Comparison of ENCODE assay signal across 23 cellular contexts in genomic region chr6:169368200-169368599, GRCh38.
A peak's percentile ranks its signal among the peaks of the same experiment; 100 is the strongest.
DNase-seq lines count a peak whose midpoint lies in the region; ATAC-seq and TF ChIP-seq lines count a peak whose summit lies in the region.
"Had no signal": no experiment of that assay in that cellular context is flagged by ENCODE, and none has a peak within 500 bp of the region (broad histone marks: within the 10 kb centered on the region; RNA-seq: fewer than 3 reads in every experiment).

No MANE protein-coding gene starts in this region.

- H3K79me2 ChIP-seq in mammary epithelial cell (ENCODE audit: insufficient read depth, low read length): no peaks in the 10 kb centered on the region

- WGBS in neuronal stem cell (ENCODE audit: extremely low coverage in 2 of 2, insufficient read length in 2 of 2, insufficient replicate concordance in 1 of 2), 2 donors: no CpG with 5 or more reads among the region's 11 CpGs
- 96% methylated on average over 10 of the region's 11 CpGs for WGBS in mammary epithelial cell (ENCODE audit: low coverage, missing lambda C conversion rate)

- no peak overlapping the region for H3K4me3 ChIP-seq in HEK293 (ENCODE audit: low read depth, low read length)
- no peak overlapping the region for H3K4me3 ChIP-seq in neuronal stem cell (ENCODE audit: low read length in 2 of 2)
- no peak overlapping the region for H3K4me3 ChIP-seq in mammary epithelial cell (replicated peaks in 1 of 3; ENCODE audit: insufficient read depth in 1 of 3, low read depth in 2 of 3, low read length in 3 of 3)
- H3K4me3 ChIP-seq: A549; BLaER1 treated with 17β-estradiol and CSF1 and Interleukin-3, amounts not matched to agents 10 nM and 100 nM; GM12878 had no signal

- peaks cover 8% of the 10 kb centered on the region for H3K9me3 Mint-ChIP-seq in nephron progenitor cell
- peaks cover 0 to 5% of the 10 kb centered on the region in 2 donors for H3K9me3 Mint-ChIP-seq in stimulated activated naive CD8-positive, alpha-beta T cell treated with anti-CD3 and anti-CD28 coated beads, Interleukin-15, amount 100 ng/mL, for 72 hours
- H3K9me3 Mint-ChIP-seq: CD4-positive, alpha-beta T cell; CD8-positive, alpha-beta T cell had no signal

- H3K27ac ChIP-seq in HEK293 (ENCODE audit: extremely low read depth, low read depth, low read length): no peak overlapping the region
- no peak overlapping the region for H3K27ac ChIP-seq in neuronal stem cell (replicated peaks; ENCODE audit: low read length)
- no peak overlapping the region for H3K27ac ChIP-seq in mammary epithelial cell (ENCODE audit: insufficient read depth, low read depth, low read length)
- H3K27ac ChIP-seq: 22Rv1; A549; BLaER1 treated with 17β-estradiol and CSF1 and Interleukin-3, amounts not matched to agents 10 nM and 100 nM; C4-2B had no signal

- H4K20me1 ChIP-seq in mammary epithelial cell (ENCODE audit: insufficient read depth, low read length): no peaks in the 10 kb centered on the region
- H4K20me1 ChIP-seq: BLaER1 treated with 17β-estradiol and CSF1 and Interleukin-3, amounts not matched to agents 10 nM and 100 nM had no signal

- no peaks in the 10 kb centered on the region for H3K36me3 Mint-ChIP-seq in nephron progenitor cell (ENCODE audit: low read depth)
- H3K36me3 Mint-ChIP-seq: CD8-positive, alpha-beta T cell had no signal

- DNase-seq in nephron progenitor cell (no peak), neuronal stem cell (ENCODE audit: low spot score) (no peak), mammary epithelial cell (no peak), amygdala (lab: John Stamatoyannopoulos, UW) (no peak)
- DNase-seq in stimulated activated naive CD8-positive, alpha-beta T cell treated with anti-CD3 and anti-CD28 coated beads, Interleukin-15, amount 100 ng/mL, for 72 hours: no peak
- DNase-seq: AML-193; CD4-positive, alpha-beta T cell; CD8-positive, alpha-beta T cell; COR-L47; DMS 273 treated with DMSO at 0.1 percent for 48 hours; DMS153; DMS53; DMS79; DND-41; EL; GDM1 had no signal

- dilution Hi-C loops in mammary epithelial cell (cut with HindIII; ENCODE audit: low sequenced_read_pairs): no loop called here

- H3K14ac ChIP-seq in neuronal stem cell (ENCODE audit: low read length): no peak overlapping the region

- CTCF ChIA-PET in HEK293 (lab: Yijun Ruan, JAX) (no interaction called here), mammary epithelial cell (lab: Charles Lee; ENCODE audit: low non-redundant PET) (no interaction called here)

- no peak overlapping the region for H2BK5ac ChIP-seq in neuronal stem cell (ENCODE audit: low read length)

- no peak overlapping the region for H3K18ac ChIP-seq in neuronal stem cell (ENCODE audit: low read length)

- POLR2A ChIA-PET in HEK293 (lab: Yijun Ruan, JAX): no interaction called here

- in situ Hi-C loops in mammary epithelial cell (cut with MboI; ENCODE audit: low sequenced_read_pairs in 2 of 2): no loop called here

- H4K8ac ChIP-seq in neuronal stem cell (ENCODE audit: low read depth, low read length): no peak overlapping the region

- no peak overlapping the region for H3K23ac ChIP-seq in neuronal stem cell (ENCODE audit: low read depth, low read length, poor library complexity)

- H3K27me3 ChIP-seq in neuronal stem cell (ENCODE audit: control insufficient read depth in 3 of 3, insufficient read depth in 3 of 3, low read depth in 1 of 3, low read length in 3 of 3) (no peaks in the 10 kb centered on the region), mammary epithelial cell (ENCODE audit: insufficient read depth, low read length) (no peaks in the 10 kb centered on the region)
- H3K27me3 ChIP-seq: BLaER1 treated with 17β-estradiol and CSF1 and Interleukin-3, amounts not matched to agents 10 nM and 100 nM had no signal

- H3K36me3 ChIP-seq in HEK293 (ENCODE audit: control insufficient read depth in 2 of 2, insufficient read depth in 1 of 2, low read length in 2 of 2) (no peaks in the 10 kb centered on the region), neuronal stem cell (replicated peaks in 1 of 2; ENCODE audit: control insufficient read depth in 2 of 2, insufficient read depth in 2 of 2, low read length in 2 of 2) (no peaks in the 10 kb centered on the region), mammary epithelial cell (ENCODE audit: insufficient read depth, low read length) (no peaks in the 10 kb centered on the region)
- H3K36me3 ChIP-seq: BLaER1 treated with 17β-estradiol and CSF1 and Interleukin-3, amounts not matched to agents 10 nM and 100 nM had no signal

- H3K4me2 ChIP-seq in neuronal stem cell (ENCODE audit: insufficient read depth, low read length, poor library complexity, severe bottlenecking) (no peak overlapping the region), mammary epithelial cell (ENCODE audit: insufficient read depth, low read depth, low read length) (no peak overlapping the region)
- H3K4me2 ChIP-seq: A549 had no signal

- H2AFZ ChIP-seq in neuronal stem cell (ENCODE audit: low read length): no peak overlapping the region
- no peak overlapping the region for H2AFZ ChIP-seq in mammary epithelial cell (ENCODE audit: low read depth, low read length)

- H3K9me3 ChIP-seq in HEK293 (ENCODE audit: control insufficient read depth, insufficient read depth, low read depth, low read length) (no peaks in the 10 kb centered on the region), neuronal stem cell (replicated peaks in 1 of 2; ENCODE audit: control insufficient read depth in 2 of 2, insufficient read depth in 1 of 2, low read depth in 1 of 2, low read length in 2 of 2) (peaks cover 0 to 17% of the 10 kb centered on the region in 2 donors), mammary epithelial cell (replicated peaks; ENCODE audit: insufficient read depth, low read length) (peaks cover 8% of the 10 kb centered on the region)
- H3K9me3 ChIP-seq: A549 had no signal

- peak overlapping the region; percentile 47 for H2AK5ac ChIP-seq in neuronal stem cell (ENCODE audit: low read depth, low read length)

- H3K4me1 Mint-ChIP-seq in nephron progenitor cell: no peaks in the 10 kb centered on the region
- no peaks in the 10 kb centered on the region for H3K4me1 Mint-ChIP-seq in stimulated activated naive CD8-positive, alpha-beta T cell treated with anti-CD3 and anti-CD28 coated beads, Interleukin-15, amount 100 ng/mL, for 72 hours
- H3K4me1 Mint-ChIP-seq: B cell had no signal

- intact Hi-C loops in mammary epithelial cell (cut with micrococcal nuclease): no loop called here

- H3K9ac ChIP-seq in neuronal stem cell (ENCODE audit: low read depth, low read length, poor library complexity) (no peak overlapping the region), mammary epithelial cell (ENCODE audit: insufficient read depth, low read length) (no peak overlapping the region)
- H3K9ac ChIP-seq: BLaER1 treated with 17β-estradiol and CSF1 and Interleukin-3, amounts not matched to agents 10 nM and 100 nM had no signal

- ATAC-seq in stimulated activated naive CD8-positive, alpha-beta T cell treated with anti-CD3 and anti-CD28 coated beads, Interleukin-15, amount 100 ng/mL, for 72 hours: no peak
- ATAC-seq: A549; CD8-positive, alpha-beta T cell; GM12878 had no signal

- peak overlapping the region; percentile 28 for H3K27ac Mint-ChIP-seq in nephron progenitor cell
- H3K27ac Mint-ChIP-seq in stimulated activated naive CD8-positive, alpha-beta T cell treated with anti-CD3 and anti-CD28 coated beads, Interleukin-15, amount 100 ng/mL, for 72 hours: no peak overlapping the region
- H3K27ac Mint-ChIP-seq: B cell; CD4-positive, alpha-beta T cell; CD8-positive, alpha-beta T cell had no signal

- H3K4me3 Mint-ChIP-seq in nephron progenitor cell: no peak overlapping the region
- no peak overlapping the region for H3K4me3 Mint-ChIP-seq in stimulated activated naive CD8-positive, alpha-beta T cell treated with anti-CD3 and anti-CD28 coated beads, Interleukin-15, amount 100 ng/mL, for 72 hours
- H3K4me3 Mint-ChIP-seq: B cell; CD4-positive, alpha-beta T cell; CD8-positive, alpha-beta T cell had no signal

- no peak overlapping the region for H3K4ac ChIP-seq in neuronal stem cell (ENCODE audit: low read length)

- TF ChIP-seq CTCF in HEK293 (tag by site-specific recombination; IDR thresholded peaks at IDR 0.05) (no peak), nephron progenitor cell (IDR thresholded peaks at IDR 0.05) (no peak), mammary epithelial cell (conservative IDR thresholded peaks at IDR 0.05 in 1 of 2, IDR thresholded peaks at IDR 0.05 in 1 of 2; ENCODE audit: extremely low read depth in 1 of 2, insufficient read depth in 1 of 2, low read depth in 1 of 2, low read length in 2 of 2) (no peak)

- H2BK120ac ChIP-seq in neuronal stem cell (ENCODE audit: low read depth, low read length): no peak overlapping the region

- H3K79me1 ChIP-seq in neuronal stem cell (ENCODE audit: low read depth, low read length): peaks cover 2% of the 10 kb centered on the region

- H2BK15ac ChIP-seq in neuronal stem cell (ENCODE audit: low read length): no peak overlapping the region

- no peaks in the 10 kb centered on the region for H3K4me1 ChIP-seq in HEK293 (ENCODE audit: control insufficient read depth, insufficient read depth, low read length)
- no peaks in the 10 kb centered on the region for H3K4me1 ChIP-seq in neuronal stem cell (ENCODE audit: control insufficient read depth in 2 of 2, insufficient read depth in 1 of 2, low read depth in 1 of 2, low read length in 2 of 2)
- peaks cover 9% of the 10 kb centered on the region for H3K4me1 ChIP-seq in mammary epithelial cell (ENCODE audit: insufficient read depth, low read length)
- H3K4me1 ChIP-seq: A549 had no signal

- H4K91ac ChIP-seq in neuronal stem cell (ENCODE audit: low read depth, low read length, poor library complexity): no peak overlapping the region

- no peak overlapping the region for H2BK12ac ChIP-seq in neuronal stem cell (ENCODE audit: low read length)

- no TSS peak for BruUV-seq in mammary epithelial cell (replicated peaks; lab: Mats Ljungman, UMichigan)

- H3K27me3 Mint-ChIP-seq in nephron progenitor cell (ENCODE audit: low read depth, poor library complexity): peaks cover 9% of the 10 kb centered on the region
- no peaks in the 10 kb centered on the region for H3K27me3 Mint-ChIP-seq in stimulated activated naive CD8-positive, alpha-beta T cell treated with anti-CD3 and anti-CD28 coated beads, Interleukin-15, amount 100 ng/mL, for 72 hours
- H3K27me3 Mint-ChIP-seq: B cell; CD4-positive, alpha-beta T cell had no signal
